In the genomic region with DNA sequence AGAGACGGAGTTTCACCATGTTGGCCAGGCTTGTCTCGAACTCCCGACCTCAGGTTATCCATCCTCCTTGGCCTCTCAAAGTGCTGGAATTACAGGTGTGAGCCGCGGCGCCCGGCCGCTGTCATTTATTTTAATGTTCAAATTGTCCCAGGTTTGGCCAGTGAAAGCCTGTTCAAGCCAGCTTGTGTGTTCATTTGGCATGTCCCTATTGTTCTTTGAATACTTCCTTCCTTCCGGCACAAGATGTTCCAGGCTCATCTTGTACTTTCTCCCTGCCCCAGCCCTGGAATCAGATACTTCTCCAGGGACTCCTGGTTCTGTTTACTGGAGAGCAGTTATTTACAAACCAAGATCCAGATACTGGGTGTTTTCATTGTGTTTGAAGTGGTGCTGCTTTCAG, we compare ENCODE assay signal across 14 cellular contexts. TPM values are rescaled to one million over a fixed set of nuclear protein-coding genes. Genes with fewer than 3 reads are reported as not detected.
DNase-seq lines count a peak whose midpoint lies in the region; ATAC-seq and TF ChIP-seq lines count a peak whose summit lies in the region.
"Had no signal": no experiment of that assay in that cellular context is flagged by ENCODE, and none has a peak within 500 bp of the region (broad histone marks: within the 10 kb centered on the region; RNA-seq: fewer than 3 reads in every experiment).

No MANE protein-coding gene starts in this region.

- DNase-seq in HCT116 (ENCODE audit: low read depth, low spot score) (no peak), hepatocyte (ENCODE audit: low spot score) (no peak), prostate gland (ENCODE audit: low spot score) (peak; percentile 90), GOT3 (lab: John Stamatoyannopoulos, UW) (no peak), NOMO-1 treated with DMSO at 0.1 percent for 48 hours (lab: John Stamatoyannopoulos, UW; ENCODE audit: unreplicated experiment) (no peak)
- DNase-seq in activated CD8-positive, alpha-beta memory T cell treated with anti-CD3 and anti-CD28 coated beads, Interleukin-2, amount 50 U/mL, for 4 hours: no peak
- DNase-seq: activated T-cell treated with anti-CD3 and anti-CD28 coated beads for 4 hours; effector CD4-positive, alpha-beta T cell; islet precursor cell; NCI-H748 treated with DMSO at 0.1 percent for 48 hours; small intestine had no signal

- no peak overlapping the region for H3K27ac ChIP-seq in HCT116 (ENCODE audit: low read depth, low read length)
- H3K27ac ChIP-seq in angular gyrus (ENCODE audit: low read depth, low read length): peak overlapping the region; percentile 13
- H3K27ac ChIP-seq in hepatocyte: peak overlapping the region; percentile 85
- H3K27ac ChIP-seq in prostate gland: peak overlapping the region; percentile 96 to 98

- RAD21 ChIA-PET in HCT116 (lab: Charles Lee; ENCODE audit: low non-redundant PET in 1 of 2, low total read pairs in 2 of 2, uncharacterized antibody in 2 of 2, unreplicated experiment in 2 of 2): no interaction called here

- WGBS in hepatocyte (ENCODE audit: low lambda C conversion rate, missing lambda C conversion rate): 93% methylated on average over 9 of the region's 9 CpGs
- WGBS in prostate gland: 8% methylated on average over 9 of the region's 9 CpGs

- H3K4me2 ChIP-seq in HCT116 (ENCODE audit: low read length): no peak overlapping the region
- no peak overlapping the region for H3K4me2 ChIP-seq in hepatocyte

- H3K4me3 ChIP-seq in HCT116 (replicated peaks in 1 of 2; ENCODE audit: low read depth in 1 of 2, low read length in 2 of 2) (no peak overlapping the region), hepatocyte (no peak overlapping the region), prostate gland (no peak overlapping the region)

- TF ChIP-seq POLR2A in HCT116 (IDR thresholded peaks at IDR 0.05; ENCODE audit: borderline replicate concordance, extremely low read depth, insufficient read depth, insufficient read length) (no peak), prostate gland (IDR thresholded peaks at IDR 0.05) (no peak)

- H4K20me1 ChIP-seq in HCT116 (ENCODE audit: insufficient read depth) (no peaks in the 10 kb centered on the region), hepatocyte (ENCODE audit: insufficient read depth, poor library complexity, severe bottlenecking) (no peaks in the 10 kb centered on the region)

- H3K27me3 ChIP-seq in HCT116 (ENCODE audit: insufficient read depth, low read length): no peaks in the 10 kb centered on the region
- no peaks in the 10 kb centered on the region for H3K27me3 ChIP-seq in hepatocyte
- no peaks in the 10 kb centered on the region for H3K27me3 ChIP-seq in prostate gland (replicated peaks; ENCODE audit: insufficient read depth)

- intact Hi-C loops in HCT116 (cut with micrococcal nuclease): loop anchor here (5.0 kb wide), 1 partner anchor 55 kb away; no protein-coding TSS in a partner anchor
- intact Hi-C loops in prostate gland (cut with DNase I): no loop called here

- H3K9me2 ChIP-seq in HCT116 (ENCODE audit: insufficient read depth): no peaks in the 10 kb centered on the region
- no peaks in the 10 kb centered on the region for H3K9me2 ChIP-seq in hepatocyte (replicated peaks; ENCODE audit: insufficient read depth)

- H3K9me3 ChIP-seq in HCT116 (ENCODE audit: control insufficient read depth in 1 of 2, insufficient read depth in 1 of 2, low read depth in 1 of 2, low read length in 2 of 2) (no peaks in the 10 kb centered on the region), hepatocyte (ENCODE audit: low read depth) (no peaks in the 10 kb centered on the region), prostate gland (no peaks in the 10 kb centered on the region)

- H3K4me1 ChIP-seq in HCT116 (ENCODE audit: control insufficient read depth in 1 of 2, insufficient read depth in 2 of 2, low read length in 2 of 2) (peaks cover 9 to 17% of the 10 kb centered on the region in 2 experiments), hepatocyte (ENCODE audit: insufficient read depth) (peaks cover 7% of the 10 kb centered on the region), prostate gland (replicated peaks) (peaks cover 8% of the 10 kb centered on the region)

- no peak for TF ChIP-seq RAD21 in HCT116 (IDR thresholded peaks at IDR 0.05; ENCODE audit: low read depth)

- H3K36me3 ChIP-seq in HCT116 (ENCODE audit: control insufficient read depth in 1 of 2, insufficient read depth in 2 of 2, low read length in 2 of 2) (no peaks in the 10 kb centered on the region), hepatocyte (replicated peaks; ENCODE audit: insufficient read depth, low read depth) (no peaks in the 10 kb centered on the region), prostate gland (no peaks in the 10 kb centered on the region)

- POLR2A ChIA-PET in HCT116 (lab: Charles Lee): no interaction called here

- no TSS peak for BruUV-seq in HCT116 (replicated peaks; lab: Mats Ljungman, UMichigan)

- TF ChIP-seq CTCF in HCT116 (IDR thresholded peaks at IDR 0.05 in 2 of 3, conservative IDR thresholded peaks at IDR 0.05 in 1 of 3; ENCODE audit: borderline replicate concordance in 1 of 3, insufficient read depth in 1 of 3, low read depth in 2 of 3, low read length in 2 of 3) (no peak), hepatocyte (IDR thresholded peaks at IDR 0.05; ENCODE audit: poor library complexity) (no peak), prostate gland (IDR thresholded peaks at IDR 0.05) (no peak)

- H3K9ac ChIP-seq in HCT116 (ENCODE audit: low read length): no peak overlapping the region

- CTCF ChIA-PET in HCT116 (lab: Charles Lee): no interaction called here

- H2AFZ ChIP-seq in HCT116 (ENCODE audit: low read depth, low read length, poor library complexity, severe bottlenecking) (peak overlapping the region; percentile 68), hepatocyte (no peak overlapping the region)

- H3K79me2 ChIP-seq in HCT116 (ENCODE audit: insufficient read depth, low read length): no peaks in the 10 kb centered on the region
- H3K79me2 ChIP-seq in hepatocyte: no peaks in the 10 kb centered on the region

- ATAC-seq in HCT116: no peak
- ATAC-seq in HG02678 (IDR thresholded peaks at IDR 0.05; ENCODE audit: unreplicated experiment): no peak

TF ChIP-seq in HCT116, 20 proteins besides CTCF, POLR2A, EP300 and RAD21:
- TF ChIP-seq POLR2AphosphoS5 (IDR thresholded peaks at IDR 0.05; ENCODE audit: low read depth, low read length): no peak
- TF ChIP-seq EGR1 (IDR thresholded peaks at IDR 0.05; ENCODE audit: low read depth): no peak
- no peak for TF ChIP-seq TCF7L2 (IDR thresholded peaks at IDR 0.05; ENCODE audit: borderline replicate concordance, extremely low read depth, insufficient read depth, insufficient read length)
- no peak for TF ChIP-seq CEBPB (IDR thresholded peaks at IDR 0.05; ENCODE audit: low read depth)
- TF ChIP-seq ELF1 (IDR thresholded peaks at IDR 0.05; ENCODE audit: borderline replicate concordance, low read depth): no peak
- no peak for TF ChIP-seq EZH2 (IDR thresholded peaks at IDR 0.05)
- TF ChIP-seq FOSL1 (IDR thresholded peaks at IDR 0.05; ENCODE audit: low read depth): no peak
- TF ChIP-seq JUND (IDR thresholded peaks at IDR 0.05): no peak
- no peak for TF ChIP-seq SP1 (IDR thresholded peaks at IDR 0.05; ENCODE audit: low read depth)
- no peak for TF ChIP-seq ZNF274 (IDR thresholded peaks at IDR 0.05; ENCODE audit: low read depth, low read length)
- no peak for TF ChIP-seq SIN3A (IDR thresholded peaks at IDR 0.05; ENCODE audit: low read depth)
- TF ChIP-seq CBX3 (IDR thresholded peaks at IDR 0.05; ENCODE audit: low read depth): no peak
- TF ChIP-seq, protein P1, sequence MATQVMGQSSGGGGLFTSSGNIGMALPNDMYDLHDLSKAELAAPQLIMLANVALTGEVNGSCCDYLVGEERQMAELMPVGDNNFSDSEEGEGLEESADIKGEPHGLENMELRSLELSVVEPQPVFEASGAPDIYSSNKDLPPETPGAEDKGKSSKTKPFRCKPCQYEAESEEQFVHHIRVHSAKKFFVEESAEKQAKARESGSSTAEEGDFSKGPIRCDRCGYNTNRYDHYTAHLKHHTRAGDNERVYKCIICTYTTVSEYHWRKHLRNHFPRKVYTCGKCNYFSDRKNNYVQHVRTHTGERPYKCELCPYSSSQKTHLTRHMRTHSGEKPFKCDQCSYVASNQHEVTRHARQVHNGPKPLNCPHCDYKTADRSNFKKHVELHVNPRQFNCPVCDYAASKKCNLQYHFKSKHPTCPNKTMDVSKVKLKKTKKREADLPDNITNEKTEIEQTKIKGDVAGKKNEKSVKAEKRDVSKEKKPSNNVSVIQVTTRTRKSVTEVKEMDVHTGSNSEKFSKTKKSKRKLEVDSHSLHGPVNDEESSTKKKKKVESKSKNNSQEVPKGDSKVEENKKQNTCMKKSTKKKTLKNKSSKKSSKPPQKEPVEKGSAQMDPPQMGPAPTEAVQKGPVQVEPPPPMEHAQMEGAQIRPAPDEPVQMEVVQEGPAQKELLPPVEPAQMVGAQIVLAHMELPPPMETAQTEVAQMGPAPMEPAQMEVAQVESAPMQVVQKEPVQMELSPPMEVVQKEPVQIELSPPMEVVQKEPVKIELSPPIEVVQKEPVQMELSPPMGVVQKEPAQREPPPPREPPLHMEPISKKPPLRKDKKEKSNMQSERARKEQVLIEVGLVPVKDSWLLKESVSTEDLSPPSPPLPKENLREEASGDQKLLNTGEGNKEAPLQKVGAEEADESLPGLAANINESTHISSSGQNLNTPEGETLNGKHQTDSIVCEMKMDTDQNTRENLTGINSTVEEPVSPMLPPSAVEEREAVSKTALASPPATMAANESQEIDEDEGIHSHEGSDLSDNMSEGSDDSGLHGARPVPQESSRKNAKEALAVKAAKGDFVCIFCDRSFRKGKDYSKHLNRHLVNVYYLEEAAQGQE (IDR thresholded peaks at IDR 0.05; ENCODE audit: low read depth): no peak

RNA-seq across cellular contexts. Expression of a gene that starts 37.0 kb away (rescaled TPM):
- total RNA-seq in HCT116 (2021; ENCODE audit: unreplicated experiment) (0.25 TPM), hepatocyte (0.36 and 0.90 TPM in 2 replicates), prostate gland (under 1 TPM; 0.18 to 0.45 TPM)
- polyA plus RNA-seq in HCT116 (2012): 0.07 and 0.16 TPM in 2 replicates
- polyA plus RNA-seq in hepatocyte: 0.22 and 0.28 TPM in 2 replicates
- total RNA-seq: T-helper 1 cell treated with Interleukin-12 subunit alpha and Interleukin-12 subunit beta and Interleukin-4 antibody, amounts not matched to agents 30 ng/mL and 1 ng/mL, for 36 hours had no signal

RNA-seq across cellular contexts. Expression of a gene that starts 37.4 kb away (rescaled TPM):
- total RNA-seq in HCT116 (2021; ENCODE audit: unreplicated experiment) (9.7 TPM), hepatocyte (5.1 and 5.7 TPM in 2 replicates), prostate gland (1 to 10 TPM; 5.9 to 7.4 TPM)
- polyA plus RNA-seq in HCT116 (2012): 3.0 and 3.8 TPM in 2 replicates
- polyA plus RNA-seq in hepatocyte: 3.0 and 3.7 TPM in 2 replicates
